ENCODE assay signal across 9 cellular contexts in genomic region chr5:38557792-38558191, GRCh38. TPM values are rescaled to one million over a fixed set of nuclear protein-coding genes. Genes with fewer than 3 reads are reported as not detected.
A peak's percentile ranks its signal among the peaks of the same experiment; 100 is the strongest.
DNase-seq lines count a peak whose midpoint lies in the region; ATAC-seq and TF ChIP-seq lines count a peak whose summit lies in the region.
"Had no signal": no experiment of that assay in that cellular context is flagged by ENCODE, and none has a peak within 500 bp of the region (broad histone marks: within the 10 kb centered on the region; RNA-seq: fewer than 3 reads in every experiment).

No MANE protein-coding gene starts in this region.

- peaks cover 11% of the 10 kb centered on the region for H3K4me1 Mint-ChIP-seq in activated T-helper 2 cell treated with anti-CD3 and anti-CD28 coated beads, Interferon-gamma antibody, Interleukin-2, Interleukin-4, amounts not matched to agents 10 μg/mL and 5 μg/mL and 100 μg/mL, durations not matched to agents 14 hours and 24 hours and 36 hours (ENCODE audit: low read depth)

- CTCF ChIA-PET in SK-N-SH (lab: Yijun Ruan, JAX): interaction anchor here (0.6 to 1.5 kb wide), 4 partner anchors 16 to 250 kb away, joined by 3 to 6 read pairs (median 4); no protein-coding TSS in a partner anchor

- H3K79me2 ChIP-seq in SK-N-SH (ENCODE audit: insufficient read depth): peaks cover 11% of the 10 kb centered on the region; the same call in 1 of the 2 replicates

- no peak for TF ChIP-seq RAD21 in SK-N-SH (IDR thresholded peaks at IDR 0.05; ENCODE audit: low read length)

- peaks cover 64% of the 10 kb centered on the region for H3K27me3 Mint-ChIP-seq in activated T-helper 2 cell treated with anti-CD3 and anti-CD28 coated beads, Interferon-gamma antibody, Interleukin-2, Interleukin-4, amounts not matched to agents 10 μg/mL and 5 μg/mL and 100 μg/mL, durations not matched to agents 14 hours and 24 hours and 36 hours (ENCODE audit: low read depth)

- H3K27ac ChIP-seq in SK-N-SH (ENCODE audit: low read depth in 2 of 2, low read length in 1 of 2) (peak overlapping the region in 1 of 2 experiments; percentile 97; a peak in 2 of 4 replicates), iPS-20b (ENCODE audit: low read length) (no peak overlapping the region), stomach smooth muscle (ENCODE audit: low read length) (peak overlapping the region; percentile 95)

- H3K9me3 Mint-ChIP-seq in activated T-helper 2 cell treated with anti-CD3 and anti-CD28 coated beads, Interferon-gamma antibody, Interleukin-2, Interleukin-4, amounts not matched to agents 10 μg/mL and 5 μg/mL and 100 μg/mL, durations not matched to agents 14 hours and 24 hours and 36 hours: no peaks in the 10 kb centered on the region

- 83% methylated on average over 6 of the region's 6 CpGs for WGBS in SK-N-SH (ENCODE audit: low lambda C conversion rate)

- no peak for TF ChIP-seq CTCF in SK-N-SH (IDR thresholded peaks at IDR 0.05)

- H3K9me3 ChIP-seq in SK-N-SH (no peaks in the 10 kb centered on the region), iPS-20b (ENCODE audit: insufficient read depth, low read depth, low read length) (no peaks in the 10 kb centered on the region), stomach smooth muscle (ENCODE audit: control insufficient read depth in 2 of 2, low read length in 2 of 2) (no peaks in the 10 kb centered on the region)

- H3K36me3 Mint-ChIP-seq in activated T-helper 2 cell treated with anti-CD3 and anti-CD28 coated beads, Interferon-gamma antibody, Interleukin-2, Interleukin-4, amounts not matched to agents 10 μg/mL and 5 μg/mL and 100 μg/mL, durations not matched to agents 14 hours and 24 hours and 36 hours (ENCODE audit: low read depth): peaks cover 3% of the 10 kb centered on the region

- H3F3A ChIP-seq in SK-N-SH (replicated peaks; ENCODE audit: insufficient read depth): peaks cover 4% of the 10 kb centered on the region

- peak overlapping the region; percentile 88 for H3K4me2 ChIP-seq in SK-N-SH

- intact Hi-C loops in activated T-helper 2 cell treated with anti-CD3 and anti-CD28 coated beads, Interferon-gamma antibody, Interleukin-2, Interleukin-4, amounts not matched to agents 10 μg/mL and 5 μg/mL and 100 μg/mL, durations not matched to agents 14 hours and 24 hours and 36 hours (cut with micrococcal nuclease): loop anchor here (5.0 to 10.0 kb wide), 3 partner anchors 250 to 517 kb away; partner anchors contain the start of genes EGFLAM and RICTOR

- POLR2A ChIA-PET in SK-N-SH (lab: Yijun Ruan, JAX): interaction anchor here (0.7 kb wide), 1 partner anchor 17 kb away, joined by 3 read pairs; no protein-coding TSS in a partner anchor

- peak overlapping the region; percentile 83 for H3K4me3 Mint-ChIP-seq in activated T-helper 2 cell treated with anti-CD3 and anti-CD28 coated beads, Interferon-gamma antibody, Interleukin-2, Interleukin-4, amounts not matched to agents 10 μg/mL and 5 μg/mL and 100 μg/mL, durations not matched to agents 14 hours and 24 hours and 36 hours (ENCODE audit: low read depth)

- H3K4me1 ChIP-seq in SK-N-SH (ENCODE audit: control insufficient read depth in 1 of 2, insufficient read depth in 2 of 2, low read depth in 1 of 2, low read length in 1 of 2): peaks cover 0 to 4% of the 10 kb centered on the region in 2 experiments; a peak in 2 of 4 replicates
- peaks cover 16% of the 10 kb centered on the region; the same call in 1 of the 2 replicates for H3K4me1 ChIP-seq in iPS-20b (ENCODE audit: insufficient read depth, low read length)
- H3K4me1 ChIP-seq in stomach smooth muscle (ENCODE audit: control insufficient read depth, insufficient read depth, low read length): peaks cover 5% of the 10 kb centered on the region

- H3K36me3 ChIP-seq in SK-N-SH (replicated peaks in 1 of 2; ENCODE audit: control insufficient read depth in 1 of 2, insufficient read depth in 2 of 2, low read length in 1 of 2) (no peaks in the 10 kb centered on the region), iPS-20b (ENCODE audit: insufficient read depth, low read depth, low read length) (no peaks in the 10 kb centered on the region), stomach smooth muscle (ENCODE audit: control insufficient read depth in 2 of 2, insufficient read depth in 2 of 2, low read length in 2 of 2) (no peaks in the 10 kb centered on the region)

- ATAC-seq in SK-N-SH treated with all-trans-retinoic acid at 6 μM for 48 hours (no peak), GM21515 (IDR thresholded peaks at IDR 0.05; ENCODE audit: unreplicated experiment) (no peak), GM18907 (IDR thresholded peaks at IDR 0.05; ENCODE audit: unreplicated experiment) (no peak)

- DNase-seq in SK-N-SH: no peak
- no peak for DNase-seq in activated T-helper 2 cell treated with anti-CD3 and anti-CD28 coated beads, Interferon-gamma antibody, Interleukin-2, Interleukin-4, amounts not matched to agents 10 μg/mL and 5 μg/mL and 100 μg/mL, durations not matched to agents 14 hours and 24 hours and 36 hours (ENCODE audit: low spot score)
- DNase-seq in NCI-H2081 (lab: John Stamatoyannopoulos, UW): no peak
- DNase-seq: islet precursor cell had no signal

- no peak overlapping the region for H3K27ac Mint-ChIP-seq in activated T-helper 2 cell treated with anti-CD3 and anti-CD28 coated beads, Interferon-gamma antibody, Interleukin-2, Interleukin-4, amounts not matched to agents 10 μg/mL and 5 μg/mL and 100 μg/mL, durations not matched to agents 14 hours and 24 hours and 36 hours

- H3K9ac ChIP-seq in SK-N-SH (no peak overlapping the region), iPS-20b (ENCODE audit: low read depth, low read length) (peak overlapping the region; percentile 94; the same call in 1 of the 2 replicates), stomach smooth muscle (ENCODE audit: low read length in 2 of 2) (peak overlapping the region in 1 of 2 donors; percentile 90)

- TF ChIP-seq EP300 in SK-N-SH (IDR thresholded peaks at IDR 0.05; ENCODE audit: borderline replicate concordance in 1 of 2, low read depth in 1 of 2, low read length in 1 of 2): no peak

- H2AFZ ChIP-seq in SK-N-SH (ENCODE audit: low read depth): peak overlapping the region; percentile 89; the same call in 1 of the 2 replicates

- H3K4me3 ChIP-seq in SK-N-SH (ENCODE audit: low read depth in 2 of 2, low read length in 1 of 2) (peak overlapping the region; percentile 87 to 91; a peak in 3 of 4 replicates), iPS-20b (ENCODE audit: low read length) (peak overlapping the region; percentile 72), stomach smooth muscle (ENCODE audit: low read length in 2 of 2) (peak overlapping the region; percentile 89 to 91)

- no peaks in the 10 kb centered on the region for H3K27me3 ChIP-seq in SK-N-SH (ENCODE audit: insufficient read depth)
- peaks cover 14% of the 10 kb centered on the region; the same call in 1 of the 2 replicates for H3K27me3 ChIP-seq in iPS-20b (ENCODE audit: insufficient read depth, low read length)
- H3K27me3 ChIP-seq in stomach smooth muscle (ENCODE audit: control insufficient read depth in 1 of 2, insufficient read depth in 2 of 2, low read length in 2 of 2): no peaks in the 10 kb centered on the region

- no peaks in the 10 kb centered on the region for H4K20me1 ChIP-seq in SK-N-SH (ENCODE audit: insufficient read depth)

- no peaks in the 10 kb centered on the region for H3K9me2 ChIP-seq in SK-N-SH

TF ChIP-seq in SK-N-SH treated with all-trans-retinoic acid at 6 μM for 48 hours, 23 proteins besides CTCF, POLR2A, EP300 and RAD21 (continues in another document):
- TF ChIP-seq GLIS3 (CRISPR knock-in tag; IDR thresholded peaks at IDR 0.05): no peak
- no peak for TF ChIP-seq ARNTL (CRISPR knock-in tag; IDR thresholded peaks at IDR 0.05; ENCODE audit: borderline replicate concordance, low read depth)
- TF ChIP-seq TCF4 (CRISPR knock-in tag; IDR thresholded peaks at IDR 0.05; ENCODE audit: borderline replicate concordance): no peak
- no peak for TF ChIP-seq ZFP3 (CRISPR knock-in tag; IDR thresholded peaks at IDR 0.05)
- TF ChIP-seq CSRNP3 (CRISPR knock-in tag; IDR thresholded peaks at IDR 0.05): no peak
- no peak for TF ChIP-seq RARB (CRISPR knock-in tag; IDR thresholded peaks at IDR 0.05)

RNA-seq across cellular contexts. Expression of gene LIFR, which starts 1.3 kb away (rescaled TPM):
- 3.8 and 5.0 TPM in 2 replicates for polyA plus RNA-seq in SK-N-SH (2012; rRNA removed)
- polyA plus RNA-seq in SK-N-SH (2012; cell fraction: cytosol; rRNA removed): 5.6 and 5.8 TPM in 2 replicates
- polyA plus RNA-seq in SK-N-SH (2012; cell fraction: nucleus; rRNA removed): 5.0 and 10.2 TPM in 2 replicates
- total RNA-seq in activated T-helper 2 cell treated with anti-CD3 and anti-CD28 coated beads, Interferon-gamma antibody, Interleukin-2, Interleukin-4, amounts not matched to agents 10 μg/mL and 5 μg/mL and 100 μg/mL, durations not matched to agents 14 hours and 24 hours and 36 hours: 0.25 TPM in 1 of 2 replicates, not detected in the other
